ENCODE assay signal across 1 cellular context in the genomic region with DNA sequence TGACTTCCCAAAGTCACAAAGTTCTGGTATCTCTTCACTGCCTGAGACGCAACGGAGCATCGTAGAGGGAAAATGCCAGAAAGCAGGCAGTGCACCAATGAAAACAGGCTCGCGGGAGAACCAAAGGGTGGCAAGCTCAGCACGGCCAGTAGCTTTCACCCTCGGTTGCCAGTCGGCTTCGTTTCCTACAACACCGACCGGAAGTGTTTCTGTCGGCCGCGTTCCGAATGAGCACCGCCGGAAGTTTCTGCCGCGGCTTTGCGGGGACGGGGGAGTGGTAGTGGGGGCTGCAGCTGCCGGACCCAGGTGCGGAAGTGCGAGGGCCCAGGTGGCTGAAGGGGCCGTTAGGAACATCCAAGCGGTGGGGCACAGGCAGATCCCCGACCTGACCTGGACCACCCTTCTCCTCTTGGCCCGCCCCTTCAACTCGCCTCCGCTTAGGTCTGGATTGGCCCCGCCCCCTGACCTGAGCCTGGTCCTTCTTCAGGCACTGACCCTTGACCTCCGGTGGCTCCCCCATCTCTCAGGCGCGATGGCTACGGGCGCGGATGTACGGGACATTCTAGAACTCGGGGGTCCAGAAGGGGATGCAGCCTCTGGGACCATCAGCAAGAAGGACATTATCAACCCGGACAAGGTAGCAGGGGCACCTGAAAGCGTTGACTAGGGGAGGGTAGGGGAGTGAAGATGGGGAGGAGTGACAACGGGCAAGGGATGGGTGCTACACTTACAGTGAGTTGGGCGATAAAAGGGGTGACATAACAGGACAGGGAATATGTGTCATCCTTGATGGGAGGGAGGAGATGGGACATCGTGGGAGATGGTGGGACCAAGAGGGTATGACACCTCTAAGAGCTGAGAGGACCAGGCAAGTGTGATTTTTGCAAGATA.
TF ChIP-seq lines count a peak whose summit lies in the region.

A gene with protein sequence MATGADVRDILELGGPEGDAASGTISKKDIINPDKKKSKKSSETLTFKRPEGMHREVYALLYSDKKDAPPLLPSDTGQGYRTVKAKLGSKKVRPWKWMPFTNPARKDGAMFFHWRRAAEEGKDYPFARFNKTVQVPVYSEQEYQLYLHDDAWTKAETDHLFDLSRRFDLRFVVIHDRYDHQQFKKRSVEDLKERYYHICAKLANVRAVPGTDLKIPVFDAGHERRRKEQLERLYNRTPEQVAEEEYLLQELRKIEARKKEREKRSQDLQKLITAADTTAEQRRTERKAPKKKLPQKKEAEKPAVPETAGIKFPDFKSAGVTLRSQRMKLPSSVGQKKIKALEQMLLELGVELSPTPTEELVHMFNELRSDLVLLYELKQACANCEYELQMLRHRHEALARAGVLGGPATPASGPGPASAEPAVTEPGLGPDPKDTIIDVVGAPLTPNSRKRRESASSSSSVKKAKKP (plus strand): TSS at position 250 of the 891 bp plus-strand sequence. CDS start 283 bp downstream, at position 533.

TF ChIP-seq in HepG2, 621 proteins besides CTCF, POLR2A, EP300 and RAD21 (continued from another document and continues in another):
- TF ChIP-seq KLF9 (CRISPR knock-in tag; IDR thresholded peaks at IDR 0.05; ENCODE audit: low read depth) (peak; percentile 67; the same call in 1 of the 2 replicates), KDM5A (IDR thresholded peaks at IDR 0.05; ENCODE audit: borderline replicate concordance, low read length) (peak; percentile 97), ZNF619 (CRISPR knock-in tag; IDR thresholded peaks at IDR 0.05) (peak; percentile 57; the same call in 1 of the 2 replicates), ASH2L (IDR thresholded peaks at IDR 0.05; ENCODE audit: insufficient read length, low read depth, low read length) (peak; percentile 99), RFX1 (IDR thresholded peaks at IDR 0.05) (no peak), ZNF225 (CRISPR knock-in tag; IDR thresholded peaks at IDR 0.05) (no peak; the same call in 1 of the 2 replicates), ZBTB1 (CRISPR knock-in tag; IDR thresholded peaks at IDR 0.05; ENCODE audit: borderline replicate concordance) (no peak), ZNF264 (CRISPR knock-in tag; IDR thresholded peaks at IDR 0.05) (peak; percentile 92; the same call in 1 of the 2 replicates), ZNF83 (CRISPR knock-in tag; IDR thresholded peaks at IDR 0.05; ENCODE audit: borderline replicate concordance) (no peak), ZFAT (CRISPR knock-in tag; conservative IDR thresholded peaks at IDR 0.05) (no peak), HNF4A (CRISPR knock-in tag; IDR thresholded peaks at IDR 0.05) (peak; percentile 56), MEIS2 (CRISPR knock-in tag; IDR thresholded peaks at IDR 0.05) (peak; percentile 87; the same call in 1 of the 2 replicates), REXO4 (CRISPR knock-in tag; IDR thresholded peaks at IDR 0.05; ENCODE audit: borderline replicate concordance) (no peak), POLR2G (IDR thresholded peaks at IDR 0.05; ENCODE audit: low read depth, low read length) (peak; percentile 81), ZNF451 (CRISPR knock-in tag; IDR thresholded peaks at IDR 0.05) (peak; percentile 65; the same call in 1 of the 2 replicates), TGIF2 (CRISPR knock-in tag; IDR thresholded peaks at IDR 0.05) (peak; percentile 95), NFATC3 (CRISPR knock-in tag; IDR thresholded peaks at IDR 0.05) (no peak), ZNF484 (CRISPR knock-in tag; IDR thresholded peaks at IDR 0.05; ENCODE audit: borderline replicate concordance, low read depth) (no peak), ZNF747 (CRISPR knock-in tag; IDR thresholded peaks at IDR 0.05; ENCODE audit: borderline replicate concordance) (peak; percentile 42; the same call in 1 of the 2 replicates), BCL6 (CRISPR knock-in tag; IDR thresholded peaks at IDR 0.05) (peak; percentile 67; the same call in 1 of the 2 replicates), ARNT2 (CRISPR knock-in tag; IDR thresholded peaks at IDR 0.05; ENCODE audit: low read depth) (peak; percentile 50; the same call in 1 of the 2 replicates), DR1 (CRISPR knock-in tag; IDR thresholded peaks at IDR 0.05) (peak; percentile 79; the same call in 1 of the 2 replicates), ZNF761 (CRISPR knock-in tag; conservative IDR thresholded peaks at IDR 0.05) (peak; percentile 95), NCOA2 (CRISPR knock-in tag; IDR thresholded peaks at IDR 0.05) (peak; percentile 64; the same call in 1 of the 2 replicates), NONO (IDR thresholded peaks at IDR 0.05) (no peak), NONO (CRISPR knock-in tag; conservative IDR thresholded peaks at IDR 0.05) (peak; percentile 95), CBX2 (IDR thresholded peaks at IDR 0.05; ENCODE audit: low read depth, low read length) (no peak), CBX2 (CRISPR knock-in tag; IDR thresholded peaks at IDR 0.05; ENCODE audit: low read depth) (no peak), FIP1L1 (IDR thresholded peaks at IDR 0.05; ENCODE audit: borderline replicate concordance, insufficient read depth, low read depth, low read length) (no peak), ZBTB7B (CRISPR knock-in tag; IDR thresholded peaks at IDR 0.05) (peak; percentile 71; the same call in 1 of the 2 replicates), ZFP1 (CRISPR knock-in tag; IDR thresholded peaks at IDR 0.05) (peak; percentile 86; the same call in 1 of the 2 replicates), HOXA9 (CRISPR knock-in tag; IDR thresholded peaks at IDR 0.05; ENCODE audit: borderline replicate concordance) (no peak), ZNF614 (CRISPR knock-in tag; IDR thresholded peaks at IDR 0.05; ENCODE audit: borderline replicate concordance) (peak; percentile 98), ZNF10 (CRISPR knock-in tag; IDR thresholded peaks at IDR 0.05; ENCODE audit: borderline replicate concordance, low read depth) (no peak)
- TF ChIP-seq, protein P1, sequence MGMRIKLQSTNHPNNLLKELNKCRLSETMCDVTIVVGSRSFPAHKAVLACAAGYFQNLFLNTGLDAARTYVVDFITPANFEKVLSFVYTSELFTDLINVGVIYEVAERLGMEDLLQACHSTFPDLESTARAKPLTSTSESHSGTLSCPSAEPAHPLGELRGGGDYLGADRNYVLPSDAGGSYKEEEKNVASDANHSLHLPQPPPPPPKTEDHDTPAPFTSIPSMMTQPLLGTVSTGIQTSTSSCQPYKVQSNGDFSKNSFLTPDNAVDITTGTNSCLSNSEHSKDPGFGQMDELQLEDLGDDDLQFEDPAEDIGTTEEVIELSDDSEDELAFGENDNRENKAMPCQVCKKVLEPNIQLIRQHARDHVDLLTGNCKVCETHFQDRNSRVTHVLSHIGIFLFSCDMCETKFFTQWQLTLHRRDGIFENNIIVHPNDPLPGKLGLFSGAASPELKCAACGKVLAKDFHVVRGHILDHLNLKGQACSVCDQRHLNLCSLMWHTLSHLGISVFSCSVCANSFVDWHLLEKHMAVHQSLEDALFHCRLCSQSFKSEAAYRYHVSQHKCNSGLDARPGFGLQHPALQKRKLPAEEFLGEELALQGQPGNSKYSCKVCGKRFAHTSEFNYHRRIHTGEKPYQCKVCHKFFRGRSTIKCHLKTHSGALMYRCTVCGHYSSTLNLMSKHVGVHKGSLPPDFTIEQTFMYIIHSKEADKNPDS (CRISPR knock-in tag; IDR thresholded peaks at IDR 0.05): no peak
- TF ChIP-seq, protein P2, sequence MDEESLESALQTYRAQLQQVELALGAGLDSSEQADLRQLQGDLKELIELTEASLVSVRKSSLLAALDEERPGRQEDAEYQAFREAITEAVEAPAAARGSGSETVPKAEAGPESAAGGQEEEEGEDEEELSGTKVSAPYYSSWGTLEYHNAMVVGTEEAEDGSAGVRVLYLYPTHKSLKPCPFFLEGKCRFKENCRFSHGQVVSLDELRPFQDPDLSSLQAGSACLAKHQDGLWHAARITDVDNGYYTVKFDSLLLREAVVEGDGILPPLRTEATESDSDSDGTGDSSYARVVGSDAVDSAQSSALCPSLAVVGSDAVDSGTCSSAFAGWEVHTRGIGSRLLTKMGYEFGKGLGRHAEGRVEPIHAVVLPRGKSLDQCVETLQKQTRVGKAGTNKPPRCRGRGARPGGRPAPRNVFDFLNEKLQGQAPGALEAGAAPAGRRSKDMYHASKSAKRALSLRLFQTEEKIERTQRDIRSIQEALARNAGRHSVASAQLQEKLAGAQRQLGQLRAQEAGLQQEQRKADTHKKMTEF (CRISPR knock-in tag; IDR thresholded peaks at IDR 0.05): peak; percentile 85
- TF ChIP-seq, protein P3, sequence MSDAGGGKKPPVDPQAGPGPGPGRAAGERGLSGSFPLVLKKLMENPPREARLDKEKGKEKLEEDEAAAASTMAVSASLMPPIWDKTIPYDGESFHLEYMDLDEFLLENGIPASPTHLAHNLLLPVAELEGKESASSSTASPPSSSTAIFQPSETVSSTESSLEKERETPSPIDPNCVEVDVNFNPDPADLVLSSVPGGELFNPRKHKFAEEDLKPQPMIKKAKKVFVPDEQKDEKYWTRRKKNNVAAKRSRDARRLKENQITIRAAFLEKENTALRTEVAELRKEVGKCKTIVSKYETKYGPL (CRISPR knock-in tag; IDR thresholded peaks at IDR 0.05): no peak; the same call in 1 of the 2 replicates
- TF ChIP-seq, protein P4, sequence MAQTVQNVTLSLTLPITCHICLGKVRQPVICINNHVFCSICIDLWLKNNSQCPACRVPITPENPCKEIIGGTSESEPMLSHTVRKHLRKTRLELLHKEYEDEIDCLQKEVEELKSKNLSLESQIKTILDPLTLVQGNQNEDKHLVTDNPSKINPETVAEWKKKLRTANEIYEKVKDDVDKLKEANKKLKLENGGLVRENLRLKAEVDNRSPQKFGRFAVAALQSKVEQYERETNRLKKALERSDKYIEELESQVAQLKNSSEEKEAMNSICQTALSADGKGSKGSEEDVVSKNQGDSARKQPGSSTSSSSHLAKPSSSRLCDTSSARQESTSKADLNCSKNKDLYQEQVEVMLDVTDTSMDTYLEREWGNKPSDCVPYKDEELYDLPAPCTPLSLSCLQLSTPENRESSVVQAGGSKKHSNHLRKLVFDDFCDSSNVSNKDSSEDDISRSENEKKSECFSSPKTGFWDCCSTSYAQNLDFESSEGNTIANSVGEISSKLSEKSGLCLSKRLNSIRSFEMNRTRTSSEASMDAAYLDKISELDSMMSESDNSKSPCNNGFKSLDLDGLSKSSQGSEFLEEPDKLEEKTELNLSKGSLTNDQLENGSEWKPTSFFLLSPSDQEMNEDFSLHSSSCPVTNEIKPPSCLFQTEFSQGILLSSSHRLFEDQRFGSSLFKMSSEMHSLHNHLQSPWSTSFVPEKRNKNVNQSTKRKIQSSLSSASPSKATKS (CRISPR knock-in tag; IDR thresholded peaks at IDR 0.05): 0 out of 2 replicates have a peak, but pooled peaks have one; percentile 83
- TF ChIP-seq, protein P5, sequence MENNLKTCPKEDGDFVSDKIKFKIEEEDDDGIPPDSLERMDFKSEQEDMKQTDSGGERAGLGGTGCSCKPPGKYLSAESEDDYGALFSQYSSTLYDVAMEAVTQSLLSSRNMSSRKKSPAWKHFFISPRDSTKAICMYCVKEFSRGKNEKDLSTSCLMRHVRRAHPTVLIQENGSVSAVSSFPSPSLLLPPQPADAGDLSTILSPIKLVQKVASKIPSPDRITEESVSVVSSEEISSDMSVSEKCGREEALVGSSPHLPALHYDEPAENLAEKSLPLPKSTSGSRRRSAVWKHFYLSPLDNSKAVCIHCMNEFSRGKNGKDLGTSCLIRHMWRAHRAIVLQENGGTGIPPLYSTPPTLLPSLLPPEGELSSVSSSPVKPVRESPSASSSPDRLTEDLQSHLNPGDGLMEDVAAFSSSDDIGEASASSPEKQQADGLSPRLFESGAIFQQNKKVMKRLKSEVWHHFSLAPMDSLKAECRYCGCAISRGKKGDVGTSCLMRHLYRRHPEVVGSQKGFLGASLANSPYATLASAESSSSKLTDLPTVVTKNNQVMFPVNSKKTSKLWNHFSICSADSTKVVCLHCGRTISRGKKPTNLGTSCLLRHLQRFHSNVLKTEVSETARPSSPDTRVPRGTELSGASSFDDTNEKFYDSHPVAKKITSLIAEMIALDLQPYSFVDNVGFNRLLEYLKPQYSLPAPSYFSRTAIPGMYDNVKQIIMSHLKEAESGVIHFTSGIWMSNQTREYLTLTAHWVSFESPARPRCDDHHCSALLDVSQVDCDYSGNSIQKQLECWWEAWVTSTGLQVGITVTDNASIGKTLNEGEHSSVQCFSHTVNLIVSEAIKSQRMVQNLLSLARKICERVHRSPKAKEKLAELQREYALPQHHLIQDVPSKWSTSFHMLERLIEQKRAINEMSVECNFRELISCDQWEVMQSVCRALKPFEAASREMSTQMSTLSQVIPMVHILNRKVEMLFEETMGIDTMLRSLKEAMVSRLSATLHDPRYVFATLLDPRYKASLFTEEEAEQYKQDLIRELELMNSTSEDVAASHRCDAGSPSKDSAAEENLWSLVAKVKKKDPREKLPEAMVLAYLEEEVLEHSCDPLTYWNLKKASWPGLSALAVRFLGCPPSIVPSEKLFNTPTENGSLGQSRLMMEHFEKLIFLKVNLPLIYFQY (CRISPR knock-in tag; IDR thresholded peaks at IDR 0.05; ENCODE audit: borderline replicate concordance): 0 out of 2 replicates have a peak, but pooled peaks have one; percentile 44
- TF ChIP-seq, protein P6, sequence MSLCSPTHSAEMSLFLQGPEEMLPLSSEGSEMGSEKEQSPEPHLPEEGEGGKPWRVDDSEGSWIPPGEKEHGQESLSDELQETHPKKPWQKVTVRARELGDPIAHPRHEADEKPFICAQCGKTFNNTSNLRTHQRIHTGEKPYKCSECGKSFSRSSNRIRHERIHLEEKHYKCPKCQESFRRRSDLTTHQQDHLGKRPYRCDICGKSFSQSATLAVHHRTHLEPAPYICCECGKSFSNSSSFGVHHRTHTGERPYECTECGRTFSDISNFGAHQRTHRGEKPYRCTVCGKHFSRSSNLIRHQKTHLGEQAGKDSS (CRISPR knock-in tag; IDR thresholded peaks at IDR 0.05; ENCODE audit: borderline replicate concordance, low read depth): peak; percentile 84; the same call in 1 of the 2 replicates
- TF ChIP-seq, protein P7, sequence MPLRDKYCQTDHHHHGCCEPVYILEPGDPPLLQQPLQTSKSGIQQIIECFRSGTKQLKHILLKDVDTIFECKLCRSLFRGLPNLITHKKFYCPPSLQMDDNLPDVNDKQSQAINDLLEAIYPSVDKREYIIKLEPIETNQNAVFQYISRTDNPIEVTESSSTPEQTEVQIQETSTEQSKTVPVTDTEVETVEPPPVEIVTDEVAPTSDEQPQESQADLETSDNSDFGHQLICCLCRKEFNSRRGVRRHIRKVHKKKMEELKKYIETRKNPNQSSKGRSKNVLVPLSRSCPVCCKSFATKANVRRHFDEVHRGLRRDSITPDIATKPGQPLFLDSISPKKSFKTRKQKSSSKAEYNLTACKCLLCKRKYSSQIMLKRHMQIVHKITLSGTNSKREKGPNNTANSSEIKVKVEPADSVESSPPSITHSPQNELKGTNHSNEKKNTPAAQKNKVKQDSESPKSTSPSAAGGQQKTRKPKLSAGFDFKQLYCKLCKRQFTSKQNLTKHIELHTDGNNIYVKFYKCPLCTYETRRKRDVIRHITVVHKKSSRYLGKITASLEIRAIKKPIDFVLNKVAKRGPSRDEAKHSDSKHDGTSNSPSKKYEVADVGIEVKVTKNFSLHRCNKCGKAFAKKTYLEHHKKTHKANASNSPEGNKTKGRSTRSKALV (CRISPR knock-in tag; IDR thresholded peaks at IDR 0.05): 0 out of 2 replicates have a peak, but pooled peaks have one; percentile 32
- TF ChIP-seq, protein P8, sequence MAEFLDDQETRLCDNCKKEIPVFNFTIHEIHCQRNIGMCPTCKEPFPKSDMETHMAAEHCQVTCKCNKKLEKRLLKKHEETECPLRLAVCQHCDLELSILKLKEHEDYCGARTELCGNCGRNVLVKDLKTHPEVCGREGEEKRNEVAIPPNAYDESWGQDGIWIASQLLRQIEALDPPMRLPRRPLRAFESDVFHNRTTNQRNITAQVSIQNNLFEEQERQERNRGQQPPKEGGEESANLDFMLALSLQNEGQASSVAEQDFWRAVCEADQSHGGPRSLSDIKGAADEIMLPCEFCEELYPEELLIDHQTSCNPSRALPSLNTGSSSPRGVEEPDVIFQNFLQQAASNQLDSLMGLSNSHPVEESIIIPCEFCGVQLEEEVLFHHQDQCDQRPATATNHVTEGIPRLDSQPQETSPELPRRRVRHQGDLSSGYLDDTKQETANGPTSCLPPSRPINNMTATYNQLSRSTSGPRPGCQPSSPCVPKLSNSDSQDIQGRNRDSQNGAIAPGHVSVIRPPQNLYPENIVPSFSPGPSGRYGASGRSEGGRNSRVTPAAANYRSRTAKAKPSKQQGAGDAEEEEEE (CRISPR knock-in tag; IDR thresholded peaks at IDR 0.05; ENCODE audit: borderline replicate concordance): no peak
